Comparison of ENCODE assay signal across 8 cellular contexts in the genomic region with DNA sequence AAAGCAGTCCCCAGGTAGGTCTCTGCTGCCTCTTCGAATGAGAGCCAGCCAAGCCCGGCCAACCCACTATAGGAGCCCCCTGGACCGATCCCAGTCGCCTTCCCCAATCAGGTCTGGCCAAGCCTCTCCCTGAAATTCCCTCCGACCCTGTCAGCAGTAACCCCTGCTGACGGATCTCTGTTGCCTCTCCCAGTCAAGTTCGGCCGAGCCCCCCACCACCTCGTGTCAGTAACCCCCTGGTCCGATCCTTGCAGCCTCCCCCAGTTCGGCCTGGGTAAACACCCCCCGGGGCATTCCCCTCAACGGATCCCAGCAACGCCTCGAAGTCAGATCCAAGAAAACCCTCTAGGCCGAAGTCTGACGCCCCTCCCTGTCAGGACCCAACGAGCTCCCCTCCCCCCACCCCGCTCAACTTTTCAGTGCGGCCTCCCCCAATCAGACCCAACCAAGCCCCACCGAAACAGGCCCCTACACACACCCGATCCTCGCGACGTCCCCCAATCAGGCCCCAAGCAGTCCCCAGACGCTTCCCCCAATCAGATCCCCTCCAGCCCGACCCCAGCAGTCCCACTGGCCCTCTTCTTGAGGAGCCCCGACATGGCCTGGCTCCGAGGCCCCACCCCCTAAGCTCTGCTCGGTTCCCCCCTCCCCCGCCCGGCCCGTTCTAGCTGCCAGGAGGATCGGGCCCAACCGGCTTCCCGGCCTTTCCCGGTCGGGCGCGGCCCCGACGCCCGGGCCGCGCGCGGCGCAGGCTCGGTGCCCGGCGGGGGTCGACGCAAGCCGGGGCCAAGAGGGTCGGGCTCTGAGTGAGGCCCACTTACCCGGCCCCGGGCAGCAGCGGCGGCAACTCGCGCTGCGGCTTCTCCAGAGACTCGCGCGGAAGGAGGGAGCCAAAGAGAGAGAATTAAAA. TPM values are rescaled to one million over a fixed set of nuclear protein-coding genes. Genes with fewer than 3 reads are reported as not detected.
DNase-seq lines count a peak whose midpoint lies in the region; ATAC-seq and TF ChIP-seq lines count a peak whose summit lies in the region.

No MANE protein-coding gene starts in this region.

- H3K27ac ChIP-seq in HUES64 (ENCODE audit: low read depth, low read length), result peak overlapping the region; percentile 97

- H3K27ac Mint-ChIP-seq in T-helper 2 cell treated with Interferon-gamma antibody and Interleukin-4, amounts not matched to agents 5 μg/mL and 100 μg/mL, for 36 hours, result peak overlapping the region; percentile 91
- H3K27ac Mint-ChIP-seq in MCF 10A (ENCODE audit: low read depth, unreplicated experiment), result peak overlapping the region; percentile 96

- peaks cover 23% of the 10 kb centered on the region for H3K36me3 Mint-ChIP-seq in T-helper 2 cell treated with Interferon-gamma antibody and Interleukin-4, amounts not matched to agents 5 μg/mL and 100 μg/mL, for 36 hours (ENCODE audit: low read depth)
- peaks cover 61% of the 10 kb centered on the region for H3K36me3 Mint-ChIP-seq in MCF 10A (ENCODE audit: insufficient read depth, unreplicated experiment)

- H3K4me3 Mint-ChIP-seq in T-helper 2 cell treated with Interferon-gamma antibody and Interleukin-4, amounts not matched to agents 5 μg/mL and 100 μg/mL, for 36 hours, result peak overlapping the region; percentile 97
- H3K4me3 Mint-ChIP-seq in MCF 10A (ENCODE audit: unreplicated experiment), result peak overlapping the region; percentile 96

- H3K36me3 ChIP-seq in HUES64 (ENCODE audit: insufficient read depth, low read length), result peaks cover 31% of the 10 kb centered on the region

- DNase-seq in CMK (ENCODE audit: low read depth) (peak; percentile 48), MCF 10A (ENCODE audit: unreplicated experiment) (peak; percentile 56), skeletal muscle cell (ENCODE audit: low read depth) (peak; percentile 73)
- peak; percentile 15 for DNase-seq in T-helper 2 cell treated with Interferon-gamma antibody and Interleukin-4, amounts not matched to agents 5 μg/mL and 100 μg/mL, for 36 hours (ENCODE audit: low spot score)

- H3K9ac ChIP-seq in HUES64 (ENCODE audit: low read depth, low read length), result peak overlapping the region; percentile 94

- peaks cover 14% of the 10 kb centered on the region for H3K4me1 Mint-ChIP-seq in T-helper 2 cell treated with Interferon-gamma antibody and Interleukin-4, amounts not matched to agents 5 μg/mL and 100 μg/mL, for 36 hours (ENCODE audit: low read depth)
- peaks cover 12% of the 10 kb centered on the region for H3K4me1 Mint-ChIP-seq in MCF 10A (ENCODE audit: insufficient read depth, unreplicated experiment)

- under 1% methylated on average over 64 of the region's 65 CpGs for WGBS in HUES64

- no peaks in the 10 kb centered on the region for H3K9me3 Mint-ChIP-seq in T-helper 2 cell treated with Interferon-gamma antibody and Interleukin-4, amounts not matched to agents 5 μg/mL and 100 μg/mL, for 36 hours
- H3K9me3 Mint-ChIP-seq in MCF 10A (ENCODE audit: unreplicated experiment), result no peaks in the 10 kb centered on the region

- no peaks in the 10 kb centered on the region for H3K9me3 ChIP-seq in HUES64 (ENCODE audit: insufficient read depth, low read depth, low read length)
- H3K9me3 ChIP-seq in iPS-18c (ENCODE audit: control insufficient read depth, insufficient read depth, low read length), result peaks cover 2% of the 10 kb centered on the region

- no peak for TF ChIP-seq CTCF in MCF 10A (IDR thresholded peaks at IDR 0.05; ENCODE audit: unreplicated experiment)

- ATAC-seq in GM21360 (IDR thresholded peaks at IDR 0.05; ENCODE audit: unreplicated experiment) (peak; percentile 19), GM19397 (IDR thresholded peaks at IDR 0.05; ENCODE audit: unreplicated experiment) (no peak)

- POLR2A ChIA-PET in MCF 10A (lab: Yijun Ruan, JAX), result interaction anchor here (0.6 to 6.5 kb wide), 20 partner anchors 13 to 1344 kb away, joined by 3 to 235 read pairs (median 4); a partner anchor contains a TSS

- CTCF ChIA-PET in MCF 10A (lab: Yijun Ruan, JAX), result interaction anchor here (0.6 to 3.8 kb wide), 9 partner anchors 8 to 1004 kb away, joined by 3 to 32 read pairs (median 3); a partner anchor contains a TSS

- H3K4me3 ChIP-seq in HUES64 (ENCODE audit: low read length) (peak overlapping the region; percentile 81), iPS-18c (ENCODE audit: insufficient read depth, low read depth, low read length) (peak overlapping the region; percentile 98), skeletal muscle cell (ENCODE audit: low read depth, low read length) (peak overlapping the region; percentile 75)

- no peaks in the 10 kb centered on the region for H3K27me3 ChIP-seq in HUES64 (ENCODE audit: insufficient read depth, low read length)

- BruUV-seq in MCF 10A (replicated peaks; lab: Mats Ljungman, UMichigan), result no TSS peak

- no peaks in the 10 kb centered on the region for H3K27me3 Mint-ChIP-seq in T-helper 2 cell treated with Interferon-gamma antibody and Interleukin-4, amounts not matched to agents 5 μg/mL and 100 μg/mL, for 36 hours (ENCODE audit: low read depth)
- no peaks in the 10 kb centered on the region for H3K27me3 Mint-ChIP-seq in MCF 10A (ENCODE audit: insufficient read depth, unreplicated experiment)

- intact Hi-C loops in MCF 10A (cut with micrococcal nuclease), result loop anchor here (5.0 kb wide), 1 partner anchor 70 kb away; a partner anchor contains a TSS

- H3K4me1 ChIP-seq in HUES64 (ENCODE audit: insufficient read depth, low read length), result peaks cover 7% of the 10 kb centered on the region

RNA-seq across cellular contexts. Expression of a gene that starts 1.8 kb away (rescaled TPM):
- polyA plus RNA-seq in HUES64 (2013, experiment 1 of 2), result 53.8 TPM
- 49.7 TPM for polyA plus RNA-seq in HUES64 (2013, experiment 2 of 2)
- 74.7 and 89.5 TPM in 2 replicates for total RNA-seq in MCF 10A (2022)

RNA-seq across cellular contexts. Expression of a gene that starts 12.6 kb away (rescaled TPM):
- polyA plus RNA-seq in HUES64 (2013, experiment 1 of 2), result 124 TPM
- 129 TPM for polyA plus RNA-seq in HUES64 (2013, experiment 2 of 2)
- total RNA-seq in MCF 10A (2022), result 139 and 146 TPM in 2 replicates

RNA-seq across cellular contexts. Expression of a gene that starts 15.4 kb away (rescaled TPM):
- 107 TPM for polyA plus RNA-seq in HUES64 (2013, experiment 1 of 2)
- 103 TPM for polyA plus RNA-seq in HUES64 (2013, experiment 2 of 2)
- 62.9 and 67.1 TPM in 2 replicates for total RNA-seq in MCF 10A (2022)

RNA-seq across cellular contexts. Expression of a gene that starts 25.5 kb away (rescaled TPM):
- polyA plus RNA-seq in HUES64 (2013, experiment 1 of 2), result 10.1 TPM
- polyA plus RNA-seq in HUES64 (2013, experiment 2 of 2), result 9.7 TPM
- 10.8 and 13.8 TPM in 2 replicates for total RNA-seq in MCF 10A (2022)

RNA-seq across cellular contexts. Expression of a gene that starts 29.7 kb away (rescaled TPM):
- polyA plus RNA-seq in HUES64 (2013, experiment 1 of 2), result 0.55 TPM
- 1.1 TPM for polyA plus RNA-seq in HUES64 (2013, experiment 2 of 2)
- total RNA-seq in MCF 10A (2022), result 0.70 and 0.83 TPM in 2 replicates

Comparison
In these comparisons a context has a peak if more than half of its experiments do, and no peak if none do; other contexts are left out.
1. DNase-seq: peak in every context shown above with its lines; median percentile 73 in skeletal muscle cell; 56 in MCF 10A; 48 in CMK; 15 in T-helper 2 cell treated with Interferon-gamma antibody and Interleukin-4, amounts not matched to agents 5 μg/mL and 100 μg/mL, for 36 hours.